1 cellular context compared by ENCODE assay signal in the genomic region with DNA sequence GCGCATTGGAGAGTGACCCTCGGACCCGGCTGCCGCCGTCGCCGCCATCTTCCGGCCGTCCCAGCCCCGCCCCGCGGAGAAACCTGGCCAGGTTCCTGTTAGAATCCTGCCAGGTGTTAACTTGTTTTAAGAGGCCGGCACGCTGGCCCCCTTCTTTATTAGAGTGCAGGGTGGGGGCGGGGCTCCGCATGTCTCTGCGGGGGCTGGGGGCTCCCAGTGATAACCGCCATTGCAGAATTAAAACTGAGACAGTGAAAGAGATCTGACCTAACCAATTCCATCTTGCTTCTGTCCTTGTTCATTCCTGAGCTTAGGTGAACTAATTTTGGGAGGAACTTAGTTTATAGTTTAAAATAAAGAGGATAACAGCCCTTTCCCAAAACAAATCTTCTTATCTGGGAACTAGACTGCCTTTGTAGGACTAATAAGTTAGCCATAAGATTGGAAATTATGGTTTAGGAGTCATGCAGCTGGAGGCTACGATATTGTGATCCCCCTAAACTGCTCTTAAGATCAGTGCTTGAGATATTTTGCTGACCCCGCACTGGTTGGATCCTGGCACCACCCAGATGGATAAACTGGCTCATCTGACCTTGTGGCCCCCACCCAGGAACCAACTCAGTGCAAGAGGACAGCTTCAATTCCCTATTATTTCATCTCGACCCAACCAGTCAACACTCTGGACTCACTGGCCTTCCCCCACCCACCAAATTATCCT.
A peak's percentile ranks its signal among the peaks of the same experiment; 100 is the strongest.
TF ChIP-seq lines count a peak whose summit lies in the region.

No MANE protein-coding gene starts in this region.

TF ChIP-seq in HepG2, 621 proteins besides CTCF, POLR2A, EP300 and RAD21 (continued from another document and continues in another):
- TF ChIP-seq, protein P1, sequence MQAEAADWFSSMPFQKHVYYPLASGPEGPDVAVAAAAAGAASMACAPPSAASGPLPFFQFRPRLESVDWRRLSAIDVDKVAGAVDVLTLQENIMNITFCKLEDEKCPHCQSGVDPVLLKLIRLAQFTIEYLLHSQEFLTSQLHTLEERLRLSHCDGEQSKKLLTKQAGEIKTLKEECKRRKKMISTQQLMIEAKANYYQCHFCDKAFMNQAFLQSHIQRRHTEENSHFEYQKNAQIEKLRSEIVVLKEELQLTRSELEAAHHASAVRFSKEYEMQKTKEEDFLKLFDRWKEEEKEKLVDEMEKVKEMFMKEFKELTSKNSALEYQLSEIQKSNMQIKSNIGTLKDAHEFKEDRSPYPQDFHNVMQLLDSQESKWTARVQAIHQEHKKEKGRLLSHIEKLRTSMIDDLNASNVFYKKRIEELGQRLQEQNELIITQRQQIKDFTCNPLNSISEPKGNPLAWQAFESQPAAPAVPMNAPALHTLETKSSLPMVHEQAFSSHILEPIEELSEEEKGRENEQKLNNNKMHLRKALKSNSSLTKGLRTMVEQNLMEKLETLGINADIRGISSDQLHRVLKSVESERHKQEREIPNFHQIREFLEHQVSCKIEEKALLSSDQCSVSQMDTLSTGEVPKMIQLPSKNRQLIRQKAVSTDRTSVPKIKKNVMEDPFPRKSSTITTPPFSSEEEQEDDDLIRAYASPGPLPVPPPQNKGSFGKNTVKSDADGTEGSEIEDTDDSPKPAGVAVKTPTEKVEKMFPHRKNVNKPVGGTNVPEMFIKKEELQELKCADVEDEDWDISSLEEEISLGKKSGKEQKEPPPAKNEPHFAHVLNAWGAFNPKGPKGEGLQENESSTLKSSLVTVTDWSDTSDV (CRISPR knock-in tag; IDR thresholded peaks at IDR 0.05), result no peak
- TF ChIP-seq ZNF143 (CRISPR knock-in tag; IDR thresholded peaks at IDR 0.05) (no peak), TBX3 (IDR thresholded peaks at IDR 0.05; ENCODE audit: borderline replicate concordance) (0 out of 2 replicates have a peak, but pooled peaks have one; percentile 2), KAT8 (CRISPR knock-in tag; IDR thresholded peaks at IDR 0.05) (0 out of 2 replicates have a peak, but pooled peaks have one; percentile 34), SRSF9 (IDR thresholded peaks at IDR 0.05; ENCODE audit: borderline replicate concordance, insufficient read depth, low read depth, low read length, poor library complexity, severe bottlenecking) (no peak), RARA (CRISPR knock-in tag; IDR thresholded peaks at IDR 0.05) (peak; percentile 41; the same call in 1 of the 2 replicates), AKAP8 (CRISPR knock-in tag; IDR thresholded peaks at IDR 0.05) (no peak), CC2D1A (CRISPR knock-in tag; IDR thresholded peaks at IDR 0.05) (no peak), NCOR1 (IDR thresholded peaks at IDR 0.05; ENCODE audit: borderline replicate concordance, low read length) (no peak; the same call in 1 of the 2 replicates), NCOA1 (CRISPR knock-in tag; IDR thresholded peaks at IDR 0.05) (no peak), ELF1 (CRISPR knock-in tag; IDR thresholded peaks at IDR 0.05) (peak; percentile 58; the same call in 1 of the 2 replicates), YY1 (IDR thresholded peaks at IDR 0.05; ENCODE audit: insufficient read depth, insufficient replicate concordance, low read depth, low read length) (peak; percentile 95), YEATS4 (CRISPR knock-in tag; IDR thresholded peaks at IDR 0.05; ENCODE audit: borderline replicate concordance) (peak; percentile 77), ETV6 (CRISPR knock-in tag; conservative IDR thresholded peaks at IDR 0.05) (0 out of 2 replicates have a peak, but pooled peaks have one; percentile 3), PITX1 (CRISPR knock-in tag; IDR thresholded peaks at IDR 0.05) (no peak), NCOA2 (CRISPR knock-in tag; IDR thresholded peaks at IDR 0.05) (peak; percentile 3; the same call in 1 of the 2 replicates), GABPA (IDR thresholded peaks at IDR 0.05; ENCODE audit: low read depth, low read length) (peak; percentile 37), GABPA (CRISPR knock-in tag; IDR thresholded peaks at IDR 0.05; ENCODE audit: low read depth) (peak; percentile 62; the same call in 1 of the 2 replicates), KLF12 (CRISPR knock-in tag; IDR thresholded peaks at IDR 0.05; ENCODE audit: borderline replicate concordance) (peak; percentile 90; the same call in 1 of the 2 replicates), ZSCAN31 (CRISPR knock-in tag; IDR thresholded peaks at IDR 0.05; ENCODE audit: low read depth) (no peak), MED1 (CRISPR knock-in tag; IDR thresholded peaks at IDR 0.05) (peak; percentile 70), ESRRA (CRISPR knock-in tag; IDR thresholded peaks at IDR 0.05; ENCODE audit: low read depth) (peak; percentile 90; the same call in 1 of the 2 replicates), HIVEP1 (CRISPR knock-in tag; IDR thresholded peaks at IDR 0.05) (peak; percentile 23; the same call in 1 of the 2 replicates), TBX2 (CRISPR knock-in tag; IDR thresholded peaks at IDR 0.05; ENCODE audit: borderline replicate concordance) (no peak), ZNF292 (CRISPR knock-in tag; IDR thresholded peaks at IDR 0.05; ENCODE audit: borderline replicate concordance, low read depth) (peak; percentile 9; the same call in 1 of the 2 replicates), ZNF790 (CRISPR knock-in tag; IDR thresholded peaks at IDR 0.05; ENCODE audit: borderline replicate concordance) (0 out of 2 replicates have a peak, but pooled peaks have one; percentile 70), ZNF761 (CRISPR knock-in tag; conservative IDR thresholded peaks at IDR 0.05) (no peak), FOXA3 (CRISPR knock-in tag; IDR thresholded peaks at IDR 0.05) (no peak), CREB1 (IDR thresholded peaks at IDR 0.05) (no peak), CREB1 (CRISPR knock-in tag; IDR thresholded peaks at IDR 0.05) (0 out of 2 replicates have a peak, but pooled peaks have one; percentile 10), ZNF556 (CRISPR knock-in tag; IDR thresholded peaks at IDR 0.05; ENCODE audit: borderline replicate concordance) (peak; percentile 10; the same call in 1 of the 2 replicates), ZEB1 (IDR thresholded peaks at IDR 0.05; ENCODE audit: insufficient replicate concordance, low read depth) (peak; percentile 63), ETV5 (CRISPR knock-in tag; IDR thresholded peaks at IDR 0.05; ENCODE audit: borderline replicate concordance) (no peak; the same call in 1 of the 2 replicates), AGO2 (optimal IDR thresholded peaks at IDR 0.05; ENCODE audit: low read depth, low read length) (no peak), MEIS2 (CRISPR knock-in tag; IDR thresholded peaks at IDR 0.05) (peak; percentile 73; the same call in 1 of the 2 replicates), ZNF33A (CRISPR knock-in tag; IDR thresholded peaks at IDR 0.05; ENCODE audit: borderline replicate concordance) (no peak), PHF5A (CRISPR knock-in tag; IDR thresholded peaks at IDR 0.05; ENCODE audit: low read depth, unreplicated experiment) (no peak), REL (CRISPR knock-in tag; conservative IDR thresholded peaks at IDR 0.05) (peak; percentile 37; the same call in 1 of the 2 replicates)
- TF ChIP-seq, protein P2, sequence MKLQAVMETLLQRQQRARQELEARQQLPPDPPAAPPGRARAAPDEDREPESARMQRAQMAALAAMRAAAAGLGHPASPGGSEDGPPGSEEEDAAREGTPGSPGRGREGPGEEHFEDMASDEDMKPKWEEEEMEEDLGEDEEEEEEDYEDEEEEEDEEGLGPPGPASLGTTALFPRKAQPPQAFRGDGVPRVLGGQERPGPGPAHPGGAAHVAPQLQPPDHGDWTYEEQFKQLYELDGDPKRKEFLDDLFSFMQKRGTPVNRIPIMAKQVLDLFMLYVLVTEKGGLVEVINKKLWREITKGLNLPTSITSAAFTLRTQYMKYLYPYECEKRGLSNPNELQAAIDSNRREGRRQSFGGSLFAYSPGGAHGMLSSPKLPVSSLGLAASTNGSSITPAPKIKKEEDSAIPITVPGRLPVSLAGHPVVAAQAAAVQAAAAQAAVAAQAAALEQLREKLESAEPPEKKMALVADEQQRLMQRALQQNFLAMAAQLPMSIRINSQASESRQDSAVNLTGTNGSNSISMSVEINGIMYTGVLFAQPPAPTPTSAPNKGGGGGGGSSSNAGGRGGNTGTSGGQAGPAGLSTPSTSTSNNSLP (IDR thresholded peaks at IDR 0.05; ENCODE audit: low read depth, low read length), result 0 out of 2 replicates have a peak, but pooled peaks have one; percentile 2
- TF ChIP-seq, protein P3, sequence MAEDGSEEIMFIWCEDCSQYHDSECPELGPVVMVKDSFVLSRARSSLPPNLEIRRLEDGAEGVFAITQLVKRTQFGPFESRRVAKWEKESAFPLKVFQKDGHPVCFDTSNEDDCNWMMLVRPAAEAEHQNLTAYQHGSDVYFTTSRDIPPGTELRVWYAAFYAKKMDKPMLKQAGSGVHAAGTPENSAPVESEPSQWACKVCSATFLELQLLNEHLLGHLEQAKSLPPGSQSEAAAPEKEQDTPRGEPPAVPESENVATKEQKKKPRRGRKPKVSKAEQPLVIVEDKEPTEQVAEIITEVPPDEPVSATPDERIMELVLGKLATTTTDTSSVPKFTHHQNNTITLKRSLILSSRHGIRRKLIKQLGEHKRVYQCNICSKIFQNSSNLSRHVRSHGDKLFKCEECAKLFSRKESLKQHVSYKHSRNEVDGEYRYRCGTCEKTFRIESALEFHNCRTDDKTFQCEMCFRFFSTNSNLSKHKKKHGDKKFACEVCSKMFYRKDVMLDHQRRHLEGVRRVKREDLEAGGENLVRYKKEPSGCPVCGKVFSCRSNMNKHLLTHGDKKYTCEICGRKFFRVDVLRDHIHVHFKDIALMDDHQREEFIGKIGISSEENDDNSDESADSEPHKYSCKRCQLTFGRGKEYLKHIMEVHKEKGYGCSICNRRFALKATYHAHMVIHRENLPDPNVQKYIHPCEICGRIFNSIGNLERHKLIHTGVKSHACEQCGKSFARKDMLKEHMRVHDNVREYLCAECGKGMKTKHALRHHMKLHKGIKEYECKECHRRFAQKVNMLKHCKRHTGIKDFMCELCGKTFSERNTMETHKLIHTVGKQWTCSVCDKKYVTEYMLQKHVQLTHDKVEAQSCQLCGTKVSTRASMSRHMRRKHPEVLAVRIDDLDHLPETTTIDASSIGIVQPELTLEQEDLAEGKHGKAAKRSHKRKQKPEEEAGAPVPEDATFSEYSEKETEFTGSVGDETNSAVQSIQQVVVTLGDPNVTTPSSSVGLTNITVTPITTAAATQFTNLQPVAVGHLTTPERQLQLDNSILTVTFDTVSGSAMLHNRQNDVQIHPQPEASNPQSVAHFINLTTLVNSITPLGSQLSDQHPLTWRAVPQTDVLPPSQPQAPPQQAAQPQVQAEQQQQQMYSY (CRISPR knock-in tag; IDR thresholded peaks at IDR 0.05), result peak; percentile 60; the same call in 1 of the 2 replicates
- TF ChIP-seq, protein P4, sequence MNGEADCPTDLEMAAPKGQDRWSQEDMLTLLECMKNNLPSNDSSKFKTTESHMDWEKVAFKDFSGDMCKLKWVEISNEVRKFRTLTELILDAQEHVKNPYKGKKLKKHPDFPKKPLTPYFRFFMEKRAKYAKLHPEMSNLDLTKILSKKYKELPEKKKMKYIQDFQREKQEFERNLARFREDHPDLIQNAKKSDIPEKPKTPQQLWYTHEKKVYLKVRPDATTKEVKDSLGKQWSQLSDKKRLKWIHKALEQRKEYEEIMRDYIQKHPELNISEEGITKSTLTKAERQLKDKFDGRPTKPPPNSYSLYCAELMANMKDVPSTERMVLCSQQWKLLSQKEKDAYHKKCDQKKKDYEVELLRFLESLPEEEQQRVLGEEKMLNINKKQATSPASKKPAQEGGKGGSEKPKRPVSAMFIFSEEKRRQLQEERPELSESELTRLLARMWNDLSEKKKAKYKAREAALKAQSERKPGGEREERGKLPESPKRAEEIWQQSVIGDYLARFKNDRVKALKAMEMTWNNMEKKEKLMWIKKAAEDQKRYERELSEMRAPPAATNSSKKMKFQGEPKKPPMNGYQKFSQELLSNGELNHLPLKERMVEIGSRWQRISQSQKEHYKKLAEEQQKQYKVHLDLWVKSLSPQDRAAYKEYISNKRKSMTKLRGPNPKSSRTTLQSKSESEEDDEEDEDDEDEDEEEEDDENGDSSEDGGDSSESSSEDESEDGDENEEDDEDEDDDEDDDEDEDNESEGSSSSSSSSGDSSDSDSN (CRISPR knock-in tag; IDR thresholded peaks at IDR 0.05), result no peak
- TF ChIP-seq, protein P5, sequence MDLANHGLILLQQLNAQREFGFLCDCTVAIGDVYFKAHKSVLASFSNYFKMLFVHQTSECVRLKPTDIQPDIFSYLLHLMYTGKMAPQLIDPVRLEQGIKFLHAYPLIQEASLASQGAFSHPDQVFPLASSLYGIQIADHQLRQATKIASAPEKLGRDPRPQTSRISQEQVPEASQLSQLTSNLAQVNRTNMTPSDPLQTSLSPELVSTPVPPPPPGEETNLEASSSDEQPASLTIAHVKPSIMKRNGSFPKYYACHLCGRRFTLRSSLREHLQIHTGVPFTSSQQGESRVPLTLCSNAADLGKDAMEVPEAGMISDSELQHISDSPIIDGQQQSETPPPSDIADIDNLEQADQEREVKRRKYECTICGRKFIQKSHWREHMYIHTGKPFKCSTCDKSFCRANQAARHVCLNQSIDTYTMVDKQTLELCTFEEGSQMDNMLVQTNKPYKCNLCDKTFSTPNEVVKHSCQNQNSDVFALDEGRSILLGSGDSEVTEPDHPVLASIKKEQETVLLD (CRISPR knock-in tag; IDR thresholded peaks at IDR 0.05; ENCODE audit: low read depth), result no peak; the same call in 1 of the 2 replicates
- TF ChIP-seq, protein P6, sequence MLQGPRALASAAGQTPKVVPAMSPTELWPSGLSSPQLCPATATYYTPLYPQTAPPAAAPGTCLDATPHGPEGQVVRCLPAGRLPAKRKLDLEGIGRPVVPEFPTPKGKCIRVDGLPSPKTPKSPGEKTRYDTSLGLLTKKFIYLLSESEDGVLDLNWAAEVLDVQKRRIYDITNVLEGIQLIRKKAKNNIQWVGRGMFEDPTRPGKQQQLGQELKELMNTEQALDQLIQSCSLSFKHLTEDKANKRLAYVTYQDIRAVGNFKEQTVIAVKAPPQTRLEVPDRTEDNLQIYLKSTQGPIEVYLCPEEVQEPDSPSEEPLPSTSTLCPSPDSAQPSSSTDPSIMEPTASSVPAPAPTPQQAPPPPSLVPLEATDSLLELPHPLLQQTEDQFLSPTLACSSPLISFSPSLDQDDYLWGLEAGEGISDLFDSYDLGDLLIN (CRISPR knock-in tag; IDR thresholded peaks at IDR 0.05; ENCODE audit: borderline replicate concordance), result peak; percentile 51; the same call in 1 of the 2 replicates
- TF ChIP-seq, protein P7, sequence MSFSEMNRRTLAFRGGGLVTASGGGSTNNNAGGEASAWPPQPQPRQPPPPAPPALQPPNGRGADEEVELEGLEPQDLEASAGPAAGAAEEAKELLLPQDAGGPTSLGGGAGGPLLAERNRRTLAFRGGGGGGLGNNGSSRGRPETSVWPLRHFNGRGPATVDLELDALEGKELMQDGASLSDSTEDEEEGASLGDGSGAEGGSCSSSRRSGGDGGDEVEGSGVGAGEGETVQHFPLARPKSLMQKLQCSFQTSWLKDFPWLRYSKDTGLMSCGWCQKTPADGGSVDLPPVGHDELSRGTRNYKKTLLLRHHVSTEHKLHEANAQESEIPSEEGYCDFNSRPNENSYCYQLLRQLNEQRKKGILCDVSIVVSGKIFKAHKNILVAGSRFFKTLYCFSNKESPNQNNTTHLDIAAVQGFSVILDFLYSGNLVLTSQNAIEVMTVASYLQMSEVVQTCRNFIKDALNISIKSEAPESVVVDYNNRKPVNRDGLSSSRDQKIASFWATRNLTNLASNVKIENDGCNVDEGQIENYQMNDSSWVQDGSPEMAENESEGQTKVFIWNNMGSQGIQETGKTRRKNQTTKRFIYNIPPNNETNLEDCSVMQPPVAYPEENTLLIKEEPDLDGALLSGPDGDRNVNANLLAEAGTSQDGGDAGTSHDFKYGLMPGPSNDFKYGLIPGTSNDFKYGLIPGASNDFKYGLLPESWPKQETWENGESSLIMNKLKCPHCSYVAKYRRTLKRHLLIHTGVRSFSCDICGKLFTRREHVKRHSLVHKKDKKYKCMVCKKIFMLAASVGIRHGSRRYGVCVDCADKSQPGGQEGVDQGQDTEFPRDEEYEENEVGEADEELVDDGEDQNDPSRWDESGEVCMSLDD (CRISPR knock-in tag; IDR thresholded peaks at IDR 0.05; ENCODE audit: borderline replicate concordance), result peak; percentile 24; the same call in 1 of the 2 replicates
